1 cellular context compared by ENCODE assay signal in genomic region chr5:149916317-149917072, GRCh38.
TF ChIP-seq lines count a peak whose summit lies in the region.

No MANE protein-coding gene starts in this region.

TF ChIP-seq in GM23338, 12 proteins besides CTCF, POLR2A, EP300 and RAD21 (continued from another document):
- no peak for TF ChIP-seq REST (IDR thresholded peaks at IDR 0.05; ENCODE audit: unreplicated experiment)
- no peak for TF ChIP-seq STAT1 (IDR thresholded peaks at IDR 0.05; ENCODE audit: unreplicated experiment)
- no peak for TF ChIP-seq JUNB (IDR thresholded peaks at IDR 0.05; ENCODE audit: unreplicated experiment)
- no peak for TF ChIP-seq ZNF462 (CRISPR knock-in tag; IDR thresholded peaks at IDR 0.05)
- TF ChIP-seq CREB1 (CRISPR knock-in tag; IDR thresholded peaks at IDR 0.05; ENCODE audit: low read depth): no peak
